ENCODE assay signal across 1 cellular context in genomic region chr19:54609356-54609791, GRCh38.
A peak's percentile ranks its signal among the peaks of the same experiment; 100 is the strongest.
TF ChIP-seq lines count a peak whose summit lies in the region.

No MANE protein-coding gene starts in this region.

TF ChIP-seq in HepG2, 621 proteins besides CTCF, POLR2A, EP300 and RAD21:
- no peak for TF ChIP-seq JUND (CRISPR knock-in tag; IDR thresholded peaks at IDR 0.05)
- TF ChIP-seq ZBTB33 (CRISPR knock-in tag; IDR thresholded peaks at IDR 0.05), result no peak
- no peak for TF ChIP-seq SOX5 (CRISPR knock-in tag; IDR thresholded peaks at IDR 0.05; ENCODE audit: borderline replicate concordance)
- TF ChIP-seq MNT (IDR thresholded peaks at IDR 0.05), result 0 out of 2 replicates have a peak, but pooled peaks have one; percentile 5
- no peak for TF ChIP-seq ZFP37 (CRISPR knock-in tag; IDR thresholded peaks at IDR 0.05; ENCODE audit: borderline replicate concordance)
- TF ChIP-seq ERF (CRISPR knock-in tag; IDR thresholded peaks at IDR 0.05), result no peak
- no peak for TF ChIP-seq ZSCAN9 (CRISPR knock-in tag; IDR thresholded peaks at IDR 0.05; ENCODE audit: borderline replicate concordance)
- TF ChIP-seq ZFAT (CRISPR knock-in tag; conservative IDR thresholded peaks at IDR 0.05), result no peak
